2 cellular contexts compared by ENCODE assay signal in the genomic region with DNA sequence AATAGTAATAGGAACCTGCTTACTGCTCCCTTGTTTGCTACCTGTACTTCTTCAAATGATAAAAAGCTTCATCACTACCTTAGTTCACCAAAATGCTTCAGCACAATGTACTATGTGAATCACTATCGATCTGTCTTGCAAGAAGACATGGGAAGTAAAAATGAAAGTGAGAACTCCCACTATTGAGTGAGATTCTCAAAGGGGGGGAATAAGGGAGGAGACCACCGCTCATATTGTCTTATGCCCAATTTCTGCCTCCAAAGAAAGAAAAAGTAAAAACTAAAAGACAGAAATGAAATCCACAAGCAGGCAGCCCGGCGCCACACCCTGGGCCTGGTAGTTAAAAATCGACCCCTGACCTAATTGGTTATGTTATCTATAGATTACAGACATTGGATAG.
TF ChIP-seq lines count a peak whose summit lies in the region.
"Not testable (repeated sequence)": the region's sequence is repeated elsewhere in the genome, so short reads cannot be mapped to it uniquely, and the experiment has no call there.

No MANE protein-coding gene starts in this region.

TF ChIP-seq in HEK293, 187 proteins besides CTCF, POLR2A, EP300 and RAD21:
- TF ChIP-seq ZNF274 (IDR thresholded peaks at IDR 0.05; ENCODE audit: low read length), result not testable (repeated sequence)
- TF ChIP-seq ZNF274 (tag by site-specific recombination; IDR thresholded peaks at IDR 0.05; ENCODE audit: borderline replicate concordance), result peak; percentile 83; the same call in 1 of the 2 replicates

TF ChIP-seq in K562, 482 proteins besides CTCF, POLR2A, EP300 and RAD21:
- peak; percentile 26 to 75; a peak in 2 of 4 replicates for TF ChIP-seq TRIM24 (IDR thresholded peaks at IDR 0.05)
- TF ChIP-seq, protein P1, sequence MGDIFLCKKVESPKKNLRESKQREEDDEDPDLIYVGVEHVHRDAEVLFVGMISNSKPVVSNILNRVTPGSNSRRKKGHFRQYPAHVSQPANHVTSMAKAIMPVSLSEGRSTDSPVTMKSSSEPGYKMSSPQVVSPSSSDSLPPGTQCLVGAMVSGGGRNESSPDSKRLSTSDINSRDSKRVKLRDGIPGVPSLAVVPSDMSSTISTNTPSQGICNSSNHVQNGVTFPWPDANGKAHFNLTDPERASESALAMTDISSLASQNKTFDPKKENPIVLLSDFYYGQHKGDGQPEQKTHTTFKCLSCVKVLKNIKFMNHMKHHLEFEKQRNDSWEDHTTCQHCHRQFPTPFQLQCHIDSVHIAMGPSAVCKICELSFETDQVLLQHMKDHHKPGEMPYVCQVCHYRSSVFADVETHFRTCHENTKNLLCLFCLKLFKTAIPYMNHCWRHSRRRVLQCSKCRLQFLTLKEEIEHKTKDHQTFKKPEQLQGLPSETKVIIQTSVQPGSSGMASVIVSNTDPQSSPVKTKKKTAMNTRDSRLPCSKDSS (IDR thresholded peaks at IDR 0.05; ENCODE audit: low read depth, partially characterized antibody), result peak; percentile 88
- TF ChIP-seq CBX3 (IDR thresholded peaks at IDR 0.05; ENCODE audit: borderline replicate concordance in 1 of 2, low read length in 2 of 2), result peak in 1 of 2 experiments; percentile 82; a peak in 1 of 3 replicates
- TF ChIP-seq TRIM28 (IDR thresholded peaks at IDR 0.05), result peak; percentile 97
- TF ChIP-seq CBX5 (IDR thresholded peaks at IDR 0.05; ENCODE audit: borderline replicate concordance, low read depth), result peak; percentile 87; the same call in 1 of the 2 replicates
- peak; percentile 59; the same call in 1 of the 2 replicates for TF ChIP-seq ZNF274 (IDR thresholded peaks at IDR 0.05; ENCODE audit: borderline replicate concordance, low read depth, low read length)
